In genomic region chr1:47006437-47006836, GRCh38 we compare ENCODE assay signal across 11 cellular contexts. TPM values are rescaled to one million over a fixed set of nuclear protein-coding genes. Genes with fewer than 3 reads are reported as not detected.
"Had no signal": no experiment of that assay in that cellular context is flagged by ENCODE, and none has a peak within 500 bp of the region (broad histone marks: within the 10 kb centered on the region; RNA-seq: fewer than 3 reads in every experiment).

No MANE protein-coding gene starts in this region.

RNA-seq across cellular contexts. Expression of gene CYP4X1, which starts 17.0 kb away (rescaled TPM):
- total RNA-seq: activated B cell treated with CpG ODN at 0.5 μM for 24 hours; activated CD4-positive, alpha-beta memory T cell treated with anti-CD3 and anti-CD28 coated beads for 36 hours; activated CD4-positive, alpha-beta T cell treated with anti-CD3 and anti-CD28 coated beads, Interleukin-2, amount 10 ng/mL, durations not matched to agents 24 days and 14 days; activated CD8-positive, alpha-beta memory T cell treated with anti-CD3 and anti-CD28 coated beads for 36 hours; activated CD8-positive, alpha-beta T cell treated with anti-CD3 and anti-CD28 coated beads for 36 hours; activated naive CD8-positive, alpha-beta T cell treated with anti-CD3 and anti-CD28 coated beads, Interleukin-2, amount 10 ng/mL, durations not matched to agents 7 days and 5 days; activated T-cell treated with anti-CD3 and anti-CD28 coated beads, Interleukin-2, amount 50 U/mL, for 4 hours; activated T-cell treated with anti-CD3 and anti-CD28 coated beads, Interleukin-2, amount 50 U/mL, for 72 hours; activated T-helper 1 cell treated with anti-CD3 and anti-CD28 coated beads, Interleukin-12 subunit alpha, Interleukin-12 subunit beta, Interleukin-2, Interleukin-4 antibody, amounts not matched to agents 30 ng/mL and 10 ng/mL and 1 ng/mL, durations not matched to agents 14 hours and 24 hours and 36 hours; activated T-helper 17 cell treated with anti-CD3 and anti-CD28 coated beads, Interleukin-2, amount 50 U/mL, for 72 hours; T-helper 1 cell treated with Interleukin-12 subunit alpha and Interleukin-12 subunit beta and Interleukin-4 antibody, amounts not matched to agents 30 ng/mL and 1 ng/mL, for 36 hours had no signal
